Comparison of ENCODE assay signal across 2 cellular contexts in the genomic region with DNA sequence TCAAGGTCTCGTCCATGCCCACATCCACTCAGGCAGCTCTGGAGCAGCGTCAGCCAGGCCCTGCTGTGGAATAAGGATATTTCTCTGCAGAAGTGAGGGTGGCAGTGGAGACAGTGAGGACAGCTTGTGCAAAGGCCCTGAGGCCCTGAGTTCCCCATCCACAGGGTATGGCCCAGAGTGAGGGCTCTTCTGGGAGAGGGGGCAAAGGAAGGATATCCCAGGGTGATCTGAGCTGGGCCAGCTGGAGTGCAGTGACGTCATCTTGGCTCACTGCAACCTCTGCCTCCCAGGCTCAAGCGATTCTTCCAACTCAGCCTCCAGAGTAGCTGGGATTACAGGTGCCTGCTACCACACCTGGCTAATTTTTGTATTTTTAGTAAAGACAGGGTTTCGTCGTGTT.
TF ChIP-seq lines count a peak whose summit lies in the region.

No MANE protein-coding gene starts in this region.

TF ChIP-seq in HepG2, 621 proteins besides CTCF, POLR2A, EP300 and RAD21:
- no peak for TF ChIP-seq ZSCAN9 (CRISPR knock-in tag; IDR thresholded peaks at IDR 0.05; ENCODE audit: borderline replicate concordance)
- TF ChIP-seq CREB1 (IDR thresholded peaks at IDR 0.05): peak; percentile 52; the same call in 1 of the 2 replicates
- no peak for TF ChIP-seq CREB1 (CRISPR knock-in tag; IDR thresholded peaks at IDR 0.05)
- no peak for TF ChIP-seq NFIC (IDR thresholded peaks at IDR 0.05; ENCODE audit: low read length)
- TF ChIP-seq, protein P1, sequence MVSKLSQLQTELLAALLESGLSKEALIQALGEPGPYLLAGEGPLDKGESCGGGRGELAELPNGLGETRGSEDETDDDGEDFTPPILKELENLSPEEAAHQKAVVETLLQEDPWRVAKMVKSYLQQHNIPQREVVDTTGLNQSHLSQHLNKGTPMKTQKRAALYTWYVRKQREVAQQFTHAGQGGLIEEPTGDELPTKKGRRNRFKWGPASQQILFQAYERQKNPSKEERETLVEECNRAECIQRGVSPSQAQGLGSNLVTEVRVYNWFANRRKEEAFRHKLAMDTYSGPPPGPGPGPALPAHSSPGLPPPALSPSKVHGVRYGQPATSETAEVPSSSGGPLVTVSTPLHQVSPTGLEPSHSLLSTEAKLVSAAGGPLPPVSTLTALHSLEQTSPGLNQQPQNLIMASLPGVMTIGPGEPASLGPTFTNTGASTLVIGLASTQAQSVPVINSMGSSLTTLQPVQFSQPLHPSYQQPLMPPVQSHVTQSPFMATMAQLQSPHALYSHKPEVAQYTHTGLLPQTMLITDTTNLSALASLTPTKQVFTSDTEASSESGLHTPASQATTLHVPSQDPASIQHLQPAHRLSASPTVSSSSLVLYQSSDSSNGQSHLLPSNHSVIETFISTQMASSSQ (IDR thresholded peaks at IDR 0.05; ENCODE audit: low read depth): no peak
- TF ChIP-seq, protein P1 (CRISPR knock-in tag; IDR thresholded peaks at IDR 0.05; ENCODE audit: borderline replicate concordance): no peak

TF ChIP-seq in IMR-90, 13 proteins besides CTCF, POLR2A, EP300 and RAD21:
- TF ChIP-seq NFE2L2 (IDR thresholded peaks at IDR 0.05; ENCODE audit: low read depth, low read length) (no peak), ELK1 (IDR thresholded peaks at IDR 0.05; ENCODE audit: borderline replicate concordance, low read depth, low read length) (no peak), SMC3 (IDR thresholded peaks at IDR 0.05; ENCODE audit: low read depth, low read length) (no peak), USF2 (IDR thresholded peaks at IDR 0.05; ENCODE audit: low read depth, low read length) (no peak), RCOR1 (IDR thresholded peaks at IDR 0.05; ENCODE audit: insufficient replicate concordance, low read length) (no peak), CEBPB (IDR thresholded peaks at IDR 0.05; ENCODE audit: low read depth, low read length) (no peak), RFX5 (IDR thresholded peaks at IDR 0.05; ENCODE audit: low read depth, low read length) (no peak), FOS (IDR thresholded peaks at IDR 0.05; ENCODE audit: low read depth, low read length) (no peak), MAZ (IDR thresholded peaks at IDR 0.05; ENCODE audit: borderline replicate concordance, low read depth, low read length) (no peak), CHD1 (IDR thresholded peaks at IDR 0.05; ENCODE audit: low read depth, low read length) (no peak), BHLHE40 (IDR thresholded peaks at IDR 0.05; ENCODE audit: low read depth, low read length) (no peak), MAFK (IDR thresholded peaks at IDR 0.05; ENCODE audit: low read depth, low read length) (no peak), MXI1 (IDR thresholded peaks at IDR 0.05; ENCODE audit: borderline replicate concordance, low read depth, low read length) (no peak)
TF ChIP-seq in IMR-90: peak in this region for 0.
